In genomic region chr11:1303196-1303821, GRCh38 we compare ENCODE assay signal across 8 cellular contexts.
DNase-seq lines count a peak whose midpoint lies in the region; ATAC-seq lines count a peak whose summit lies in the region.

No MANE protein-coding gene starts in this region.

- no peak for ATAC-seq in GM19328 (IDR thresholded peaks at IDR 0.05; ENCODE audit: unreplicated experiment)

- H3K27ac ChIP-seq in substantia nigra (ENCODE audit: low read depth, low read length, poor library complexity, severe bottlenecking): peak overlapping the region; percentile 58

- peak; percentile 6 for DNase-seq in NCI-H82 (lab: John Stamatoyannopoulos, UW)
- no peak for DNase-seq in NCI-H82 treated with DMSO at 0.1 percent for 48 hours (lab: John Stamatoyannopoulos, UW; ENCODE audit: unreplicated experiment)
- DNase-seq in activated T-cell treated with anti-CD3 and anti-CD28 coated beads, Interleukin-2, amount 50 U/mL, for 48 hours: peak; percentile 21 to 25
- DNase-seq in iris pigment epithelial cell (ENCODE audit: low read depth): peak; percentile 17
- peak in 32 of 49 donors; percentile 22 to 72 (median 56) for DNase-seq in substantia nigra (lab: John Stamatoyannopoulos, UW)
- DNase-seq in NCI-H226: no peak
- no peak for DNase-seq in stimulated activated CD8-positive, alpha-beta memory T cell treated with anti-CD3 and anti-CD28 coated beads, Interleukin-4, amount 100 ng/mL, for 48 hours

Comparison
In these comparisons a context has a peak if more than half of its experiments do, and no peak if none do; other contexts are left out.
1. DNase-seq: peak in NCI-H82 (single experiment), activated T-cell treated with anti-CD3 and anti-CD28 coated beads, Interleukin-2, amount 50 U/mL, for 48 hours (2 of 2), iris pigment epithelial cell (single experiment) and substantia nigra (32 of 49); none in NCI-H82 treated with DMSO at 0.1 percent for 48 hours (single experiment), NCI-H226 (single experiment) and stimulated activated CD8-positive, alpha-beta memory T cell treated with anti-CD3 and anti-CD28 coated beads, Interleukin-4, amount 100 ng/mL, for 48 hours (single experiment).